In the genomic region with DNA sequence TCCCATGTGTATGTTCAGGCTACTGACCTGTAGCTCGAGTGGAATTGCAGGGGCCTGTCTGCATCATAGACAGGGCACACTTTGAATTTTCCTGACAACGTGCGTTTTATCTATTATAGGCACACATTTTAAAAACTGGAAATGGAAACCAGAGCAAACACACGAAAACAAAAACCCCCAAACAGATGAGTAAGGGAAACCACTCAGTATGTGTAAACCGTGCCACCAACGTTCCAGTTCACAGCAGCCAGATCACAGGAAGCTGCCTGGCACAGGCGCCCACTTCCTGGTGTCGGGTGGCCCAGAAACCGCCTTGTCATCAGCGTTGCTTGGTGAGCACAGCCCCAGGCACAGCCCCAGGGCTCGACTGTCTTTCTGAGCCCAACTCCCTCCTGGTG, we compare ENCODE assay signal across 1 cellular context.
TF ChIP-seq lines count a peak whose summit lies in the region.

No MANE protein-coding gene starts in this region.

TF ChIP-seq in GM12878, 131 proteins besides CTCF, POLR2A, EP300 and RAD21 (continued from another document and continues in another):
- TF ChIP-seq, protein P1, sequence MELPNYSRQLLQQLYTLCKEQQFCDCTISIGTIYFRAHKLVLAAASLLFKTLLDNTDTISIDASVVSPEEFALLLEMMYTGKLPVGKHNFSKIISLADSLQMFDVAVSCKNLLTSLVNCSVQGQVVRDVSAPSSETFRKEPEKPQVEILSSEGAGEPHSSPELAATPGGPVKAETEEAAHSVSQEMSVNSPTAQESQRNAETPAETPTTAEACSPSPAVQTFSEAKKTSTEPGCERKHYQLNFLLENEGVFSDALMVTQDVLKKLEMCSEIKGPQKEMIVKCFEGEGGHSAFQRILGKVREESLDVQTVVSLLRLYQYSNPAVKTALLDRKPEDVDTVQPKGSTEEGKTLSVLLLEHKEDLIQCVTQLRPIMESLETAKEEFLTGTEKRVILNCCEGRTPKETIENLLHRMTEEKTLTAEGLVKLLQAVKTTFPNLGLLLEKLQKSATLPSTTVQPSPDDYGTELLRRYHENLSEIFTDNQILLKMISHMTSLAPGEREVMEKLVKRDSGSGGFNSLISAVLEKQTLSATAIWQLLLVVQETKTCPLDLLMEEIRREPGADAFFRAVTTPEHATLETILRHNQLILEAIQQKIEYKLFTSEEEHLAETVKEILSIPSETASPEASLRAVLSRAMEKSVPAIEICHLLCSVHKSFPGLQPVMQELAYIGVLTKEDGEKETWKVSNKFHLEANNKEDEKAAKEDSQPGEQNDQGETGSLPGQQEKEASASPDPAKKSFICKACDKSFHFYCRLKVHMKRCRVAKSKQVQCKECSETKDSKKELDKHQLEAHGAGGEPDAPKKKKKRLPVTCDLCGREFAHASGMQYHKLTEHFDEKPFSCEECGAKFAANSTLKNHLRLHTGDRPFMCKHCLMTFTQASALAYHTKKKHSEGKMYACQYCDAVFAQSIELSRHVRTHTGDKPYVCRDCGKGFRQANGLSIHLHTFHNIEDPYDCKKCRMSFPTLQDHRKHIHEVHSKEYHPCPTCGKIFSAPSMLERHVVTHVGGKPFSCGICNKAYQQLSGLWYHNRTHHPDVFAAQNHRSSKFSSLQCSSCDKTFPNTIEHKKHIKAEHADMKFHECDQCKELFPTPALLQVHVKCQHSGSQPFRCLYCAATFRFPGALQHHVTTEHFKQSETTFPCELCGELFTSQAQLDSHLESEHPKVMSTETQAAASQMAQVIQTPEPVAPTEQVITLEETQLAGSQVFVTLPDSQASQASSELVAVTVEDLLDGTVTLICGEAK (IDR thresholded peaks at IDR 0.05; ENCODE audit: borderline replicate concordance): no peak
- no peak for TF ChIP-seq RELA (IDR thresholded peaks at IDR 0.05; ENCODE audit: borderline replicate concordance, partially characterized antibody)
- peak; percentile 59 for TF ChIP-seq NBN (IDR thresholded peaks at IDR 0.05)
- TF ChIP-seq CREB1 (IDR thresholded peaks at IDR 0.05; ENCODE audit: low read depth): peak; percentile 67
- peak; percentile 3; the same call in 1 of the 2 replicates for TF ChIP-seq SPI1 (IDR thresholded peaks at IDR 0.05; ENCODE audit: borderline replicate concordance, insufficient read depth, low read depth, low read length)
- TF ChIP-seq NFXL1 (IDR thresholded peaks at IDR 0.05; ENCODE audit: borderline replicate concordance): no peak
- peak; percentile 67; the same call in 1 of the 2 replicates for TF ChIP-seq MEF2A (IDR thresholded peaks at IDR 0.05; ENCODE audit: insufficient read depth, low read depth, low read length)
- no peak for TF ChIP-seq KDM1A (IDR thresholded peaks at IDR 0.05; ENCODE audit: borderline replicate concordance)
- no peak for TF ChIP-seq ZNF207 (IDR thresholded peaks at IDR 0.05; ENCODE audit: borderline replicate concordance)
- TF ChIP-seq POU2F2 (IDR thresholded peaks at IDR 0.05; ENCODE audit: borderline replicate concordance, low read depth, low read length): peak; percentile 73; the same call in 1 of the 3 replicates
- TF ChIP-seq NFIC (IDR thresholded peaks at IDR 0.05; ENCODE audit: low read depth, low read length): peak; percentile 90
- TF ChIP-seq IKZF1 (conservative IDR thresholded peaks at IDR 0.05): peak; percentile 82
- no peak for TF ChIP-seq ASH2L (IDR thresholded peaks at IDR 0.05; ENCODE audit: borderline replicate concordance, low read depth)
- no peak for TF ChIP-seq YBX1 (IDR thresholded peaks at IDR 0.05)
- peak; percentile 64; the same call in 1 of the 2 replicates for TF ChIP-seq ATF2 (IDR thresholded peaks at IDR 0.05; ENCODE audit: low read length)
- TF ChIP-seq NKRF (conservative IDR thresholded peaks at IDR 0.05): no peak
- no peak for TF ChIP-seq ESRRA (IDR thresholded peaks at IDR 0.05; ENCODE audit: low read length)
- no peak for TF ChIP-seq WRNIP1 (IDR thresholded peaks at IDR 0.05; ENCODE audit: borderline replicate concordance, low read depth, low read length)
- TF ChIP-seq CEBPZ (IDR thresholded peaks at IDR 0.05; ENCODE audit: low read depth, low read length): no peak
- TF ChIP-seq BCL11A (IDR thresholded peaks at IDR 0.05; ENCODE audit: low read depth, low read length): peak; percentile 77
- TF ChIP-seq RUNX3 (IDR thresholded peaks at IDR 0.05; ENCODE audit: low read length): peak; percentile 93
- no peak for TF ChIP-seq SUZ12 (IDR thresholded peaks at IDR 0.05; ENCODE audit: unreplicated experiment)
- TF ChIP-seq ATF7 (IDR thresholded peaks at IDR 0.05; ENCODE audit: low read depth): peak; percentile 31; the same call in 1 of the 2 replicates
- TF ChIP-seq, protein P2, sequence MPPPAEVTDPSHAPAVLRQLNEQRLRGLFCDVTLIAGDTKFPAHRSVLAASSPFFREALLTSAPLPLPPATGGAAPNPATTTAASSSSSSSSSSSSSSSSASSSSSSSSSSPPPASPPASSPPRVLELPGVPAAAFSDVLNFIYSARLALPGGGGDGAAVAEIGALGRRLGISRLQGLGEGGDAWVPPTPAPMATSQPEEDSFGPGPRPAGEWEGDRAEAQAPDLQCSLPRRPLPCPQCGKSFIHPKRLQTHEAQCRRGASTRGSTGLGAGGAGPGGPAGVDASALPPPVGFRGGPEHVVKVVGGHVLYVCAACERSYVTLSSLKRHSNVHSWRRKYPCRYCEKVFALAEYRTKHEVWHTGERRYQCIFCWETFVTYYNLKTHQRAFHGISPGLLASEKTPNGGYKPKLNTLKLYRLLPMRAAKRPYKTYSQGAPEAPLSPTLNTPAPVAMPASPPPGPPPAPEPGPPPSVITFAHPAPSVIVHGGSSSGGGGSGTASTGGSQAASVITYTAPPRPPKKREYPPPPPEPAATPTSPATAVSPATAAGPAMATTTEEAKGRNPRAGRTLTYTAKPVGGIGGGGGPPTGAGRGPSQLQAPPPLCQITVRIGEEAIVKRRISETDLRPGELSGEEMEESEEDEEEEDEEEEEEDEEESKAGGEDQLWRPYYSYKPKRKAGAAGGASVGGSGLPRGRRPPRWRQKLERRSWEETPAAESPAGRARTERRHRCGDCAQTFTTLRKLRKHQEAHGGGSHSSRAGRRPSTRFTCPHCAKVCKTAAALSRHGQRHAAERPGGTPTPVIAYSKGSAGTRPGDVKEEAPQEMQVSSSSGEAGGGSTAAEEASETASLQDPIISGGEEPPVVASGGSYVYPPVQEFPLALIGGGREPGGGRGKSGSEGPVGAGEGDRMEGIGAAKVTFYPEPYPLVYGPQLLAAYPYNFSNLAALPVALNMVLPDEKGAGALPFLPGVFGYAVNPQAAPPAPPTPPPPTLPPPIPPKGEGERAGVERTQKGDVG (CRISPR knock-in tag; IDR thresholded peaks at IDR 0.05): no peak
- TF ChIP-seq TCF7 (IDR thresholded peaks at IDR 0.05; ENCODE audit: borderline replicate concordance): no peak; the same call in 1 of the 2 replicates
- TF ChIP-seq, protein P3, sequence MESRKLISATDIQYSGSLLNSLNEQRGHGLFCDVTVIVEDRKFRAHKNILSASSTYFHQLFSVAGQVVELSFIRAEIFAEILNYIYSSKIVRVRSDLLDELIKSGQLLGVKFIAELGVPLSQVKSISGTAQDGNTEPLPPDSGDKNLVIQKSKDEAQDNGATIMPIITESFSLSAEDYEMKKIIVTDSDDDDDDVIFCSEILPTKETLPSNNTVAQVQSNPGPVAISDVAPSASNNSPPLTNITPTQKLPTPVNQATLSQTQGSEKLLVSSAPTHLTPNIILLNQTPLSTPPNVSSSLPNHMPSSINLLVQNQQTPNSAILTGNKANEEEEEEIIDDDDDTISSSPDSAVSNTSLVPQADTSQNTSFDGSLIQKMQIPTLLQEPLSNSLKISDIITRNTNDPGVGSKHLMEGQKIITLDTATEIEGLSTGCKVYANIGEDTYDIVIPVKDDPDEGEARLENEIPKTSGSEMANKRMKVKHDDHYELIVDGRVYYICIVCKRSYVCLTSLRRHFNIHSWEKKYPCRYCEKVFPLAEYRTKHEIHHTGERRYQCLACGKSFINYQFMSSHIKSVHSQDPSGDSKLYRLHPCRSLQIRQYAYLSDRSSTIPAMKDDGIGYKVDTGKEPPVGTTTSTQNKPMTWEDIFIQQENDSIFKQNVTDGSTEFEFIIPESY (IDR thresholded peaks at IDR 0.05): no peak
- no peak for TF ChIP-seq RAD51 (IDR thresholded peaks at IDR 0.05)
- TF ChIP-seq BHLHE40 (IDR thresholded peaks at IDR 0.05; ENCODE audit: borderline replicate concordance in 1 of 2, low read depth in 2 of 2, low read length in 1 of 2): peak; percentile 73 to 89
- TF ChIP-seq MTA2 (IDR thresholded peaks at IDR 0.05; ENCODE audit: low read depth): peak; percentile 75
- TF ChIP-seq PAX8 (IDR thresholded peaks at IDR 0.05): no peak
- TF ChIP-seq ZNF24 (IDR thresholded peaks at IDR 0.05): 0 out of 2 replicates have a peak, but pooled peaks have one; percentile 9
- TF ChIP-seq EED (IDR thresholded peaks at IDR 0.05; ENCODE audit: low read depth): peak; percentile 81
- TF ChIP-seq CREM (IDR thresholded peaks at IDR 0.05; ENCODE audit: low read depth): peak; percentile 83
- no peak for TF ChIP-seq SIN3A (IDR thresholded peaks at IDR 0.05; ENCODE audit: low read depth, low read length)
- TF ChIP-seq STAT1 (conservative IDR thresholded peaks at IDR 0.05): 0 out of 2 replicates have a peak, but pooled peaks have one; percentile 46
- no peak for TF ChIP-seq GABPA (IDR thresholded peaks at IDR 0.05; ENCODE audit: low read depth)
- peak; percentile 66 for TF ChIP-seq DPF2 (IDR thresholded peaks at IDR 0.05)
- no peak for TF ChIP-seq ZNF622 (IDR thresholded peaks at IDR 0.05)
- TF ChIP-seq CBX5 (IDR thresholded peaks at IDR 0.05; ENCODE audit: low read depth): no peak
- TF ChIP-seq IKZF2 (IDR thresholded peaks at IDR 0.05): peak; percentile 81 to 87
- TF ChIP-seq, protein P4, sequence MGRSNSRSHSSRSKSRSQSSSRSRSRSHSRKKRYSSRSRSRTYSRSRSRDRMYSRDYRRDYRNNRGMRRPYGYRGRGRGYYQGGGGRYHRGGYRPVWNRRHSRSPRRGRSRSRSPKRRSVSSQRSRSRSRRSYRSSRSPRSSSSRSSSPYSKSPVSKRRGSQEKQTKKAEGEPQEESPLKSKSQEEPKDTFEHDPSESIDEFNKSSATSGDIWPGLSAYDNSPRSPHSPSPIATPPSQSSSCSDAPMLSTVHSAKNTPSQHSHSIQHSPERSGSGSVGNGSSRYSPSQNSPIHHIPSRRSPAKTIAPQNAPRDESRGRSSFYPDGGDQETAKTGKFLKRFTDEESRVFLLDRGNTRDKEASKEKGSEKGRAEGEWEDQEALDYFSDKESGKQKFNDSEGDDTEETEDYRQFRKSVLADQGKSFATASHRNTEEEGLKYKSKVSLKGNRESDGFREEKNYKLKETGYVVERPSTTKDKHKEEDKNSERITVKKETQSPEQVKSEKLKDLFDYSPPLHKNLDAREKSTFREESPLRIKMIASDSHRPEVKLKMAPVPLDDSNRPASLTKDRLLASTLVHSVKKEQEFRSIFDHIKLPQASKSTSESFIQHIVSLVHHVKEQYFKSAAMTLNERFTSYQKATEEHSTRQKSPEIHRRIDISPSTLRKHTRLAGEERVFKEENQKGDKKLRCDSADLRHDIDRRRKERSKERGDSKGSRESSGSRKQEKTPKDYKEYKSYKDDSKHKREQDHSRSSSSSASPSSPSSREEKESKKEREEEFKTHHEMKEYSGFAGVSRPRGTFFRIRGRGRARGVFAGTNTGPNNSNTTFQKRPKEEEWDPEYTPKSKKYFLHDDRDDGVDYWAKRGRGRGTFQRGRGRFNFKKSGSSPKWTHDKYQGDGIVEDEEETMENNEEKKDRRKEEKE (IDR thresholded peaks at IDR 0.05): no peak
- TF ChIP-seq SMC3 (IDR thresholded peaks at IDR 0.05; ENCODE audit: borderline replicate concordance, low read length): no peak
- TF ChIP-seq ETV6 (conservative IDR thresholded peaks at IDR 0.05 in 1 of 2, IDR thresholded peaks at IDR 0.05 in 1 of 2; ENCODE audit: borderline replicate concordance in 1 of 2, low read depth in 1 of 2): peak in 1 of 2 experiments; percentile 94; a peak in 2 of 4 replicates
- peak; percentile 43 for TF ChIP-seq SP1 (IDR thresholded peaks at IDR 0.05; ENCODE audit: low read depth, low read length)
- TF ChIP-seq TCF3 (IDR thresholded peaks at IDR 0.05; ENCODE audit: borderline replicate concordance, insufficient read depth, low read depth, low read length): peak; percentile 71; the same call in 1 of the 2 replicates
